11 cellular contexts compared by ENCODE assay signal in genomic region chr9:72952394-72952720, GRCh38. TPM values are rescaled to one million over a fixed set of nuclear protein-coding genes. Genes with fewer than 3 reads are reported as not detected.
DNase-seq lines count a peak whose midpoint lies in the region; ATAC-seq and TF ChIP-seq lines count a peak whose summit lies in the region.
"Had no signal": no experiment of that assay in that cellular context is flagged by ENCODE, and none has a peak within 500 bp of the region (broad histone marks: within the 10 kb centered on the region; RNA-seq: fewer than 3 reads in every experiment).

No MANE protein-coding gene starts in this region.

- H3K4me3 ChIP-seq in body of pancreas (peak overlapping the region; percentile 46 to 48), mesenchymal stem cell (ENCODE audit: insufficient read depth in 1 of 2, low read depth in 1 of 2, low read length in 2 of 2) (peak overlapping the region in 1 of 2 experiments; percentile 47), PC-9 (no peak overlapping the region), mucosa of descending colon (no peak overlapping the region)

- TF ChIP-seq CTCF in body of pancreas (IDR thresholded peaks at IDR 0.05) (no peak), PC-9 (conservative IDR thresholded peaks at IDR 0.05) (no peak), mucosa of descending colon (IDR thresholded peaks at IDR 0.05) (no peak)

- H3K36me3 Mint-ChIP-seq in stimulated activated naive B cell treated with anti-CD40 and anti-IgM and Interleukin-4, amounts not matched to agents 10 μg/mL and 1 μg/mL and 100 μg/mL, for 72 hours: no peaks in the 10 kb centered on the region
- no peaks in the 10 kb centered on the region for H3K36me3 Mint-ChIP-seq in activated CD8-positive, alpha-beta T cell treated with anti-CD3 and anti-CD28 coated beads, Interleukin-2, amount 10 ng/mL, durations not matched to agents 7 days and 5 days (ENCODE audit: low read depth)

- no peak overlapping the region for H4K91ac ChIP-seq in mesenchymal stem cell (ENCODE audit: low read length)

- intact Hi-C loops in body of pancreas (cut with DNase I) (no loop called here), PC-9 (cut with micrococcal nuclease; ENCODE audit: unreplicated experiment) (loop anchor here (5.0 kb wide), 1 partner anchor 70 kb away; no protein-coding TSS in a partner anchor), mucosa of descending colon (cut with DNase I, micrococcal nuclease) (no loop called here)

- H2AK5ac ChIP-seq in mesenchymal stem cell (ENCODE audit: low read length, severe bottlenecking): no peak overlapping the region

- no peaks in the 10 kb centered on the region for H3K79me2 ChIP-seq in PC-9 (ENCODE audit: low read depth)

- H3K14ac ChIP-seq in mesenchymal stem cell (ENCODE audit: low read length in 2 of 2): no peak overlapping the region

- no peak overlapping the region for H2BK120ac ChIP-seq in mesenchymal stem cell (ENCODE audit: low read depth, low read length)

- H3K36me3 ChIP-seq in body of pancreas (replicated peaks in 1 of 2; ENCODE audit: insufficient read depth in 1 of 2, low read depth in 2 of 2) (no peaks in the 10 kb centered on the region), mesenchymal stem cell (ENCODE audit: control insufficient read depth in 1 of 2, insufficient read depth in 2 of 2, low read depth in 1 of 2, low read length in 2 of 2) (no peaks in the 10 kb centered on the region), PC-9 (ENCODE audit: low read depth) (no peaks in the 10 kb centered on the region), mucosa of descending colon (ENCODE audit: low read depth) (no peaks in the 10 kb centered on the region)

- DNase-seq in DMS53 (lab: John Stamatoyannopoulos, UW) (peak; percentile 29), body of pancreas (no peak), mesenchymal stem cell (no peak), PC-9 (no peak), mucosa of descending colon (no peak)
- DNase-seq in stimulated activated naive B cell treated with anti-CD40 and anti-IgM and Interleukin-4, amounts not matched to agents 10 μg/mL and 1 μg/mL and 100 μg/mL, for 72 hours: no peak
- no peak for DNase-seq in activated CD8-positive, alpha-beta T cell treated with anti-CD3 and anti-CD28 coated beads, Interleukin-2, amount 10 ng/mL, durations not matched to agents 7 days and 5 days
- DNase-seq: activated CD4-positive, alpha-beta T cell treated with anti-CD3 and anti-CD28 coated beads, Interleukin-2, amount 10 ng/mL, durations not matched to agents 7 days and 5 days; head of caudate nucleus; SK-N-SH had no signal

- peak overlapping the region; percentile 58 for H3K9ac ChIP-seq in mesenchymal stem cell (ENCODE audit: low read length)
- H3K9ac ChIP-seq: SK-N-SH had no signal

- CTCF ChIA-PET in PC-9 (lab: Charles Lee): no interaction called here
- CTCF ChIA-PET in activated CD8-positive, alpha-beta T cell treated with anti-CD3 and anti-CD28 coated beads, Interleukin-2, amount 10 ng/mL, durations not matched to agents 7 days and 5 days (lab: Charles Lee): no interaction called here

- H3K27me3 Mint-ChIP-seq in stimulated activated naive B cell treated with anti-CD40 and anti-IgM and Interleukin-4, amounts not matched to agents 10 μg/mL and 1 μg/mL and 100 μg/mL, for 72 hours: peaks cover 7 to 19% of the 10 kb centered on the region in 2 donors
- H3K27me3 Mint-ChIP-seq in activated CD8-positive, alpha-beta T cell treated with anti-CD3 and anti-CD28 coated beads, Interleukin-2, amount 10 ng/mL, durations not matched to agents 7 days and 5 days (ENCODE audit: low read depth): peaks cover 17% of the 10 kb centered on the region

- peaks cover 3 to 4% of the 10 kb centered on the region in 2 donors for H3K9me3 Mint-ChIP-seq in stimulated activated naive B cell treated with anti-CD40 and anti-IgM and Interleukin-4, amounts not matched to agents 10 μg/mL and 1 μg/mL and 100 μg/mL, for 72 hours
- H3K9me3 Mint-ChIP-seq in activated CD8-positive, alpha-beta T cell treated with anti-CD3 and anti-CD28 coated beads, Interleukin-2, amount 10 ng/mL, durations not matched to agents 7 days and 5 days (ENCODE audit: insufficient read depth): no peaks in the 10 kb centered on the region
- H3K9me3 Mint-ChIP-seq: activated CD4-positive, alpha-beta T cell treated with anti-CD3 and anti-CD28 coated beads, Interleukin-2, amount 10 ng/mL, durations not matched to agents 7 days and 5 days had no signal

- peaks cover 11 to 30% of the 10 kb centered on the region in 2 donors for H3K4me1 Mint-ChIP-seq in stimulated activated naive B cell treated with anti-CD40 and anti-IgM and Interleukin-4, amounts not matched to agents 10 μg/mL and 1 μg/mL and 100 μg/mL, for 72 hours
- H3K4me1 Mint-ChIP-seq in activated CD8-positive, alpha-beta T cell treated with anti-CD3 and anti-CD28 coated beads, Interleukin-2, amount 10 ng/mL, durations not matched to agents 7 days and 5 days (ENCODE audit: low read depth): no peaks in the 10 kb centered on the region
- H3K4me1 Mint-ChIP-seq: activated CD4-positive, alpha-beta T cell treated with anti-CD3 and anti-CD28 coated beads, Interleukin-2, amount 10 ng/mL, durations not matched to agents 7 days and 5 days had no signal

- H3K9me2 ChIP-seq in PC-9 (ENCODE audit: insufficient read depth): no peaks in the 10 kb centered on the region
- H3K9me2 ChIP-seq: SK-N-SH had no signal

- H3K27ac Mint-ChIP-seq in stimulated activated naive B cell treated with anti-CD40 and anti-IgM and Interleukin-4, amounts not matched to agents 10 μg/mL and 1 μg/mL and 100 μg/mL, for 72 hours: no peak overlapping the region
- H3K27ac Mint-ChIP-seq in activated CD8-positive, alpha-beta T cell treated with anti-CD3 and anti-CD28 coated beads, Interleukin-2, amount 10 ng/mL, durations not matched to agents 7 days and 5 days: no peak overlapping the region
- H3K27ac Mint-ChIP-seq: activated CD4-positive, alpha-beta T cell treated with anti-CD3 and anti-CD28 coated beads, Interleukin-2, amount 10 ng/mL, durations not matched to agents 7 days and 5 days had no signal

- H3F3A ChIP-seq in PC-9 (ENCODE audit: insufficient read depth, low read depth): no peaks in the 10 kb centered on the region

- H3K27ac ChIP-seq in body of pancreas (peak overlapping the region; percentile 60 to 89 (median 80)), mesenchymal stem cell (ENCODE audit: low read length, poor library complexity, severe bottlenecking) (no peak overlapping the region), PC-9 (no peak overlapping the region)

- H2BK15ac ChIP-seq in mesenchymal stem cell (ENCODE audit: low read depth, poor library complexity, severe bottlenecking): no peak overlapping the region

- H2BK12ac ChIP-seq in mesenchymal stem cell (ENCODE audit: low read length in 2 of 2): no peak overlapping the region

- POLR2A ChIA-PET in PC-9 (lab: Charles Lee; ENCODE audit: unreplicated experiment): interaction anchor here (0.7 kb wide), 1 partner anchor 586 kb away, joined by 10 read pairs; no protein-coding TSS in a partner anchor
- POLR2A ChIA-PET in activated CD8-positive, alpha-beta T cell treated with anti-CD3 and anti-CD28 coated beads, Interleukin-2, amount 10 ng/mL, durations not matched to agents 7 days and 5 days (lab: Charles Lee): no interaction called here

- no peaks in the 10 kb centered on the region for H4K20me1 ChIP-seq in PC-9 (ENCODE audit: insufficient read depth)

- no peak overlapping the region for H3K4ac ChIP-seq in mesenchymal stem cell (ENCODE audit: low read depth in 1 of 2, low read length in 2 of 2)

- 1% methylated on average over 4 of the region's 4 CpGs for WGBS in body of pancreas, 2 donors
- WGBS in mesenchymal stem cell: no CpG with 5 or more reads among the region's 4 CpGs

- no peaks in the 10 kb centered on the region for H3K79me1 ChIP-seq in mesenchymal stem cell (replicated peaks; ENCODE audit: low read length, poor library complexity, severe bottlenecking)

- no peak for TF ChIP-seq POLR2A in body of pancreas (IDR thresholded peaks at IDR 0.05)

- H3K4me3 Mint-ChIP-seq in stimulated activated naive B cell treated with anti-CD40 and anti-IgM and Interleukin-4, amounts not matched to agents 10 μg/mL and 1 μg/mL and 100 μg/mL, for 72 hours: peak overlapping the region; percentile 12 to 37
- H3K4me3 Mint-ChIP-seq in activated CD8-positive, alpha-beta T cell treated with anti-CD3 and anti-CD28 coated beads, Interleukin-2, amount 10 ng/mL, durations not matched to agents 7 days and 5 days: no peak overlapping the region
- H3K4me3 Mint-ChIP-seq: activated CD4-positive, alpha-beta T cell treated with anti-CD3 and anti-CD28 coated beads, Interleukin-2, amount 10 ng/mL, durations not matched to agents 7 days and 5 days had no signal

- no TSS peak for BruUV-seq in PC-9 (replicated peaks; lab: Mats Ljungman, UMichigan)

- H3K27me3 ChIP-seq in body of pancreas (no peaks in the 10 kb centered on the region), mesenchymal stem cell (ENCODE audit: control insufficient read depth in 1 of 2, insufficient read depth in 1 of 2, low read length in 2 of 2) (no peaks in the 10 kb centered on the region), PC-9 (ENCODE audit: insufficient read depth, low read depth) (no peaks in the 10 kb centered on the region)

- ATAC-seq in body of pancreas (no peak), mucosa of descending colon (no peak)
- ATAC-seq in stimulated activated naive B cell treated with anti-CD40 and anti-IgM and Interleukin-4, amounts not matched to agents 10 μg/mL and 1 μg/mL and 100 μg/mL, for 72 hours (replicated peaks): no peak
- ATAC-seq in activated CD8-positive, alpha-beta T cell treated with anti-CD3 and anti-CD28 coated beads, Interleukin-2, amount 10 ng/mL, durations not matched to agents 7 days and 5 days: no peak
- ATAC-seq in activated CD4-positive, CD25-positive, alpha-beta regulatory T cell treated with anti-CD3 and anti-CD28 coated beads, Interleukin-2, amount 50 U/mL, for 24 hours: no peak

- no peak overlapping the region for H3K23ac ChIP-seq in mesenchymal stem cell (ENCODE audit: low read length in 2 of 2)

- no peak overlapping the region for H4K8ac ChIP-seq in mesenchymal stem cell (ENCODE audit: low read length)

- H3K4me2 ChIP-seq in mesenchymal stem cell (ENCODE audit: low read length, poor library complexity, severe bottlenecking) (no peak overlapping the region), PC-9 (no peak overlapping the region)
- H3K4me2 ChIP-seq: SK-N-SH had no signal

- H3K9me3 ChIP-seq in body of pancreas (no peaks in the 10 kb centered on the region), mesenchymal stem cell (ENCODE audit: control insufficient read depth, low read length) (no peaks in the 10 kb centered on the region), PC-9 (ENCODE audit: insufficient read depth, low read depth) (no peaks in the 10 kb centered on the region; the same call in none of the 2 replicates), mucosa of descending colon (no peaks in the 10 kb centered on the region)
- H3K9me3 ChIP-seq: SK-N-SH had no signal

- H2AFZ ChIP-seq in mesenchymal stem cell (ENCODE audit: low read depth, low read length) (no peak overlapping the region), PC-9 (no peak overlapping the region)

- peaks cover 49% of the 10 kb centered on the region for H3K4me1 ChIP-seq in body of pancreas
- no peaks in the 10 kb centered on the region for H3K4me1 ChIP-seq in mesenchymal stem cell (ENCODE audit: control insufficient read depth, insufficient read depth, low read depth, low read length)
- H3K4me1 ChIP-seq in PC-9 (replicated peaks; ENCODE audit: insufficient read depth): peaks cover 11% of the 10 kb centered on the region; the same call in 1 of the 2 replicates
- H3K4me1 ChIP-seq in mucosa of descending colon (ENCODE audit: low read depth): peaks cover 49% of the 10 kb centered on the region

- no peak overlapping the region for H2BK5ac ChIP-seq in mesenchymal stem cell (ENCODE audit: low read depth, low read length, poor library complexity, severe bottlenecking)

- H3K18ac ChIP-seq in mesenchymal stem cell (ENCODE audit: low read depth in 1 of 2, low read length in 2 of 2): no peak overlapping the region

RNA-seq across cellular contexts. Expression of gene ALDH1A1, which starts 0.5 kb away (rescaled TPM):
- total RNA-seq in body of pancreas (100 to 1,000 TPM in 1 of 2 donors, 10 to 100 TPM in 1; 87.7 to 184 TPM), PC-9 (2021) (2.3 and 3.7 TPM in 2 replicates), mucosa of descending colon (100 to 1,000 TPM in 1 of 3 donors, 10 to 100 TPM in 2; 72.9 to 173 (median 84.1) TPM)
- polyA plus RNA-seq in mesenchymal stem cell (2013, experiment 1 of 2): 3.4 TPM
- 3.5 TPM for polyA plus RNA-seq in mesenchymal stem cell (2013, experiment 2 of 2)
- not detected for total RNA-seq in activated CD8-positive, alpha-beta T cell treated with anti-CD3 and anti-CD28 coated beads, Interleukin-2, amount 10 ng/mL, durations not matched to agents 7 days and 5 days
- total RNA-seq: activated CD4-positive, alpha-beta T cell treated with anti-CD3 and anti-CD28 coated beads, Interleukin-2, amount 10 ng/mL, durations not matched to agents 7 days and 5 days had no signal

Comparison
In these comparisons a context has a peak if more than half of its experiments do, and no peak if none do; other contexts are left out.
1. H3K27ac ChIP-seq: peak in body of pancreas (4 of 4); none in mesenchymal stem cell (single experiment) and PC-9 (single experiment).
2. H3K4me3 ChIP-seq: peak in body of pancreas (2 of 2); none in PC-9 (single experiment) and mucosa of descending colon (single experiment).
3. RNA of gene ALDH1A1, which starts 0.5 kb away (total RNA-seq): 87.7 to 184 TPM in body of pancreas and 72.9 to 173 TPM in mucosa of descending colon; 2.3 to 3.7 TPM in PC-9 and not detected in activated CD8-positive, alpha-beta T cell treated with anti-CD3 and anti-CD28 coated beads, Interleukin-2, amount 10 ng/mL, durations not matched to agents 7 days and 5 days; every median in the first group is over 10 times any median in the second.